ENCODE assay signal across 5 cellular contexts in the genomic region with DNA sequence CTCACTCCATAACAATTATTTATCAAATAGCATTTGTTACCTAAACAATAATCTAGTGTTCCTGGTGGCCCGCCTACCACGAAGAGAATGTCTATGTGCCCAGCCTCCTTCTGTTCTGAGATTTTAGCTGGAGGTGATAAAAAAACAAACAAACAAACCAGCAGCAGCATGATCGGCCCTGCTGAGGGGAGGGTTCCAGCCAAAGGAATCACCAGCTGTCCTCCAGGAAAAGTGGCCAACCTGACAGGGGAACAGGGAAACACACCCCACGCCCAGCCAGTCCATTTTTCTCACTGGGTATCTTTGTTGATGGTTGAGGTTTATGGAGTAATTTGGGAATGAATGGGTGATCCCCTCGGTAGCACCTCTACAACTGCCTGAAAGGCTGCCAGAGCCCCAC.
"Had no signal": no experiment of that assay in that cellular context is flagged by ENCODE, and none has a peak within 500 bp of the region (broad histone marks: within the 10 kb centered on the region; RNA-seq: fewer than 3 reads in every experiment).

No MANE protein-coding gene starts in this region.

- H3K27ac Mint-ChIP-seq: GM23338, H9 had no signal

- H3K4me3 Mint-ChIP-seq: GM23338, H9 had no signal

- H3K4me1 Mint-ChIP-seq: GM23338 had no signal

- H3K4me3 ChIP-seq: GM23338, K562 had no signal

- DNase-seq: H9, HCEC 1CT, IMR-90 had no signal

- H3K9me3 Mint-ChIP-seq: GM23338, H9 had no signal
